In genomic region chr5:177309351-177310191, GRCh38 we compare ENCODE assay signal across 8 cellular contexts. TPM values are rescaled to one million over a fixed set of nuclear protein-coding genes. Genes with fewer than 3 reads are reported as not detected.
A peak's percentile ranks its signal among the peaks of the same experiment; 100 is the strongest.
DNase-seq lines count a peak whose midpoint lies in the region; ATAC-seq lines count a peak whose summit lies in the region.

No MANE protein-coding gene starts in this region.

- no peaks in the 10 kb centered on the region for H3K9me3 ChIP-seq in CD8-positive, alpha-beta memory T cell (ENCODE audit: low read length)

- H3K4me1 ChIP-seq in CD8-positive, alpha-beta memory T cell (ENCODE audit: insufficient read depth, low read length): peaks cover 32% of the 10 kb centered on the region

- peaks cover 19% of the 10 kb centered on the region for H3K36me3 ChIP-seq in CD8-positive, alpha-beta memory T cell (ENCODE audit: insufficient read depth, low read length)

- CTCF ChIA-PET in CD8-positive, alpha-beta memory T cell (lab: Charles Lee): interaction anchor here (0.6 to 4.5 kb wide), 41 partner anchors 8 to 259 kb away, joined by 3 to 35 read pairs (median 5); partner anchors contain the start of genes DDX41, GRK6, LMAN2 and PDLIM7

- peaks cover 49 to 67% (median 52%) of the 10 kb centered on the region in 3 donors for H3K4me1 Mint-ChIP-seq in CD8-positive, alpha-beta memory T cell

- H3K4me3 Mint-ChIP-seq in CD8-positive, alpha-beta memory T cell: peak overlapping the region; percentile 44 to 77 (median 66)

- peak overlapping the region in 6 of 8 donors; percentile 63 to 95 (median 78) for H3K27ac Mint-ChIP-seq in CD8-positive, alpha-beta memory T cell

- intact Hi-C loops in posterior cingulate gyrus (cut with DNase I): loop anchor here (10.0 kb wide), 1 partner anchor 145 kb away; no protein-coding TSS in a partner anchor

- H3K27me3 ChIP-seq in CD8-positive, alpha-beta memory T cell (ENCODE audit: insufficient read depth, low read length, poor library complexity, severe bottlenecking): no peaks in the 10 kb centered on the region

- H3K36me3 Mint-ChIP-seq in CD8-positive, alpha-beta memory T cell: peaks cover 4 to 25% (median 8%) of the 10 kb centered on the region in 3 donors

- no peak overlapping the region for H3K27ac ChIP-seq in CD8-positive, alpha-beta memory T cell (ENCODE audit: low read depth, low read length)

- ATAC-seq in HG02884 (IDR thresholded peaks at IDR 0.05; ENCODE audit: unreplicated experiment): no peak
- no peak for ATAC-seq in HG02763 (IDR thresholded peaks at IDR 0.05; ENCODE audit: unreplicated experiment)

- no peaks in the 10 kb centered on the region for H3K9me3 Mint-ChIP-seq in CD8-positive, alpha-beta memory T cell

- POLR2A ChIA-PET in CD8-positive, alpha-beta memory T cell (lab: Charles Lee): interaction anchor here (0.5 kb wide), 1 partner anchor 37 kb away, joined by 3 read pairs; no protein-coding TSS in a partner anchor

- no peak overlapping the region for H3K4me3 ChIP-seq in CD8-positive, alpha-beta memory T cell (ENCODE audit: low read length)

- peak; percentile 60 to 81 (median 64) for DNase-seq in CD8-positive, alpha-beta memory T cell
- DNase-seq in HUDEP-2 (lab: John Stamatoyannopoulos, UW; ENCODE audit: unreplicated experiment in 76 of 76): peak in 71 of 76 experiments; percentile 27 to 84 (median 69)
- peak; percentile 77 for DNase-seq in RKO (ENCODE audit: low spot score)
- peak; percentile 47 to 60 for DNase-seq in activated T-helper 1 cell treated with anti-CD3 and anti-CD28 coated beads, Interleukin-2, amount 50 U/mL, for 16 hours (ENCODE audit: low read depth in 1 of 2, low spot score in 1 of 2)
- peak; percentile 45 for DNase-seq in fibroblast of the conjunctiva (ENCODE audit: low read depth)
- peak in 7 of 10 donors; percentile 27 to 93 (median 69) for DNase-seq in posterior cingulate gyrus

- H3K27me3 Mint-ChIP-seq in CD8-positive, alpha-beta memory T cell: peaks cover 0 to 2% of the 10 kb centered on the region in 2 donors

RNA-seq across cellular contexts. Expression of gene MXD3, which starts 2.1 kb away (rescaled TPM):
- 10 to 100 TPM; 10.2 to 13.4 TPM for total RNA-seq in CD8-positive, alpha-beta memory T cell
- polyA plus RNA-seq in CD8-positive, alpha-beta memory T cell: 0.79 TPM

RNA-seq across cellular contexts. Expression of gene PRELID1, which starts 6.0 kb away (rescaled TPM):
- total RNA-seq in CD8-positive, alpha-beta memory T cell: 100 to 1,000 TPM; 342 to 344 TPM
- polyA plus RNA-seq in CD8-positive, alpha-beta memory T cell: 235 TPM

RNA-seq across cellular contexts. Expression of gene RAB24, which starts 6.1 kb away (rescaled TPM):
- total RNA-seq in CD8-positive, alpha-beta memory T cell: 10 to 100 TPM; 26.1 to 28.3 TPM
- polyA plus RNA-seq in CD8-positive, alpha-beta memory T cell: 22.9 TPM

RNA-seq across cellular contexts. Expression of gene LMAN2, which starts 41.9 kb away (rescaled TPM):
- total RNA-seq in CD8-positive, alpha-beta memory T cell: 100 to 1,000 TPM; 112 to 126 TPM
- polyA plus RNA-seq in CD8-positive, alpha-beta memory T cell: 276 TPM

RNA-seq across cellular contexts. Expression of gene RGS14, which starts 48.2 kb away (rescaled TPM):
- 10 to 100 TPM; 60.5 to 61.9 TPM for total RNA-seq in CD8-positive, alpha-beta memory T cell
- 83.5 TPM for polyA plus RNA-seq in CD8-positive, alpha-beta memory T cell
